In genomic region chr1:27617420-27617819, GRCh38 we compare ENCODE assay signal across 1 cellular context.
TF ChIP-seq lines count a peak whose summit lies in the region.

No MANE protein-coding gene starts in this region.

TF ChIP-seq in GM23338, 12 proteins besides CTCF, POLR2A, EP300 and RAD21 (continued from another document):
- TF ChIP-seq POLR2AphosphoS5 (IDR thresholded peaks at IDR 0.05; ENCODE audit: low read depth), result no peak
TF ChIP-seq in GM23338: peak in this region for 0.
